ENCODE assay signal across 21 cellular contexts in genomic region chr17:14268264-14268663, GRCh38. TPM values are rescaled to one million over a fixed set of nuclear protein-coding genes. Genes with fewer than 3 reads are reported as not detected.
DNase-seq lines count a peak whose midpoint lies in the region; ATAC-seq and TF ChIP-seq lines count a peak whose summit lies in the region.
"Had no signal": no experiment of that assay in that cellular context is flagged by ENCODE, and none has a peak within 500 bp of the region (broad histone marks: within the 10 kb centered on the region; RNA-seq: fewer than 3 reads in every experiment).

No MANE protein-coding gene starts in this region.

- CTCF ChIA-PET in activated CD8-positive, alpha-beta T cell treated with anti-CD3 and anti-CD28 coated beads for 36 hours (lab: Charles Lee): no interaction called here
- CTCF ChIA-PET in activated CD8-positive, alpha-beta T cell treated with anti-CD3 and anti-CD28 coated beads, Interleukin-2, amount 10 ng/mL, durations not matched to agents 7 days and 5 days (lab: Charles Lee): no interaction called here

- DNase-seq in activated CD8-positive, alpha-beta T cell treated with anti-CD3 and anti-CD28 coated beads for 36 hours: peak; percentile 17
- DNase-seq in activated CD8-positive, alpha-beta T cell treated with anti-CD3 and anti-CD28 coated beads, Interleukin-2, amount 10 ng/mL, durations not matched to agents 7 days and 5 days: no peak
- DNase-seq in Jurkat, Clone E6-1 (ENCODE audit: low read depth, low spot score): peak; percentile 14
- DNase-seq in right lobe of liver (no peak), kidney glomerular epithelial cell (lab: John Stamatoyannopoulos, UW) (no peak), UCSD-AML1 (lab: John Stamatoyannopoulos, UW; ENCODE audit: unreplicated experiment) (no peak), NCI-H1417 (lab: John Stamatoyannopoulos, UW) (no peak)
- DNase-seq: adrenal gland; CD4-positive, alpha-beta memory T cell; dermis blood vessel endothelial cell; foreskin melanocyte; IMR-90; left ventricle myocardium superior; mucosa of descending colon; NCI-H1048; NCI-H2107; NCI-H524 treated with DMSO at 0.1 percent for 48 hours had no signal

- no peaks in the 10 kb centered on the region for H3K36me3 ChIP-seq in right lobe of liver
- H3K36me3 ChIP-seq: adrenal gland, neural progenitor cell, SJSA1 had no signal

- H3K4me1 ChIP-seq in right lobe of liver: no peaks in the 10 kb centered on the region
- H3K4me1 ChIP-seq: adrenal gland, neural progenitor cell, SJSA1 had no signal

- intact Hi-C loops in activated CD8-positive, alpha-beta T cell treated with anti-CD3 and anti-CD28 coated beads for 36 hours (cut with micrococcal nuclease): no loop called here
- intact Hi-C loops in right lobe of liver (cut with DNase I): no loop called here

- no peak for TF ChIP-seq CTCF in activated CD8-positive, alpha-beta T cell treated with anti-CD3 and anti-CD28 coated beads for 36 hours (IDR thresholded peaks at IDR 0.05)
- TF ChIP-seq CTCF in right lobe of liver (IDR thresholded peaks at IDR 0.05): peak; percentile 11 to 22 (median 16)

- no peak for ATAC-seq in activated CD8-positive, alpha-beta T cell treated with anti-CD3 and anti-CD28 coated beads for 36 hours
- no peak for ATAC-seq in activated CD8-positive, alpha-beta T cell treated with anti-CD3 and anti-CD28 coated beads, Interleukin-2, amount 10 ng/mL, durations not matched to agents 7 days and 5 days
- peak; percentile 23 for ATAC-seq in activated T-helper 17 cell treated with anti-CD3 and anti-CD28 coated beads, Interleukin-2, amount 50 U/mL, for 72 hours (replicated peaks)
- ATAC-seq in right lobe of liver: peak; percentile 35 to 63 (median 47)
- ATAC-seq: left ventricle myocardium superior, mucosa of descending colon had no signal

- TF ChIP-seq POLR2A in right lobe of liver (IDR thresholded peaks at IDR 0.05): no peak

- H3K27me3 ChIP-seq in right lobe of liver: no peaks in the 10 kb centered on the region
- H3K27me3 ChIP-seq: adrenal gland, neural progenitor cell, SJSA1 had no signal

- H3K27ac ChIP-seq in right lobe of liver: no peak overlapping the region
- H3K27ac ChIP-seq: adrenal gland, neural progenitor cell, SJSA1 had no signal

- no peaks in the 10 kb centered on the region for H3K27me3 Mint-ChIP-seq in activated CD8-positive, alpha-beta T cell treated with anti-CD3 and anti-CD28 coated beads for 36 hours
- peaks cover 2% of the 10 kb centered on the region for H3K27me3 Mint-ChIP-seq in activated CD8-positive, alpha-beta T cell treated with anti-CD3 and anti-CD28 coated beads, Interleukin-2, amount 10 ng/mL, durations not matched to agents 7 days and 5 days (ENCODE audit: low read depth)
- no peaks in the 10 kb centered on the region for H3K27me3 Mint-ChIP-seq in activated T-helper 17 cell treated with anti-CD3 and anti-CD28 coated beads, Interleukin-2, amount 50 U/mL, for 72 hours
- H3K27me3 Mint-ChIP-seq: CD4-positive, alpha-beta memory T cell had no signal

- POLR2A ChIA-PET in activated CD8-positive, alpha-beta T cell treated with anti-CD3 and anti-CD28 coated beads for 36 hours (lab: Charles Lee): no interaction called here
- POLR2A ChIA-PET in activated CD8-positive, alpha-beta T cell treated with anti-CD3 and anti-CD28 coated beads, Interleukin-2, amount 10 ng/mL, durations not matched to agents 7 days and 5 days (lab: Charles Lee): no interaction called here

- H3K9me3 ChIP-seq in right lobe of liver: no peaks in the 10 kb centered on the region
- H3K9me3 ChIP-seq: adrenal gland, mucosa of descending colon, SJSA1 had no signal

- H3K4me1 Mint-ChIP-seq in activated CD8-positive, alpha-beta T cell treated with anti-CD3 and anti-CD28 coated beads for 36 hours (ENCODE audit: low read depth): no peaks in the 10 kb centered on the region
- H3K4me1 Mint-ChIP-seq in activated CD8-positive, alpha-beta T cell treated with anti-CD3 and anti-CD28 coated beads, Interleukin-2, amount 10 ng/mL, durations not matched to agents 7 days and 5 days (ENCODE audit: low read depth): no peaks in the 10 kb centered on the region
- no peaks in the 10 kb centered on the region for H3K4me1 Mint-ChIP-seq in activated T-helper 17 cell treated with anti-CD3 and anti-CD28 coated beads, Interleukin-2, amount 50 U/mL, for 72 hours

- peaks cover 4% of the 10 kb centered on the region for H3K9me3 Mint-ChIP-seq in activated CD8-positive, alpha-beta T cell treated with anti-CD3 and anti-CD28 coated beads for 36 hours
- H3K9me3 Mint-ChIP-seq in activated CD8-positive, alpha-beta T cell treated with anti-CD3 and anti-CD28 coated beads, Interleukin-2, amount 10 ng/mL, durations not matched to agents 7 days and 5 days (ENCODE audit: insufficient read depth): peaks cover 5% of the 10 kb centered on the region
- H3K9me3 Mint-ChIP-seq in activated T-helper 17 cell treated with anti-CD3 and anti-CD28 coated beads, Interleukin-2, amount 50 U/mL, for 72 hours: no peaks in the 10 kb centered on the region
- H3K9me3 Mint-ChIP-seq: neural progenitor cell had no signal

- H3K4me3 Mint-ChIP-seq in activated CD8-positive, alpha-beta T cell treated with anti-CD3 and anti-CD28 coated beads for 36 hours: no peak overlapping the region
- no peak overlapping the region for H3K4me3 Mint-ChIP-seq in activated CD8-positive, alpha-beta T cell treated with anti-CD3 and anti-CD28 coated beads, Interleukin-2, amount 10 ng/mL, durations not matched to agents 7 days and 5 days
- H3K4me3 Mint-ChIP-seq in activated T-helper 17 cell treated with anti-CD3 and anti-CD28 coated beads, Interleukin-2, amount 50 U/mL, for 72 hours: no peak overlapping the region
- H3K4me3 Mint-ChIP-seq: CD4-positive, alpha-beta memory T cell; neural progenitor cell had no signal

- no peaks in the 10 kb centered on the region for H3K36me3 Mint-ChIP-seq in activated CD8-positive, alpha-beta T cell treated with anti-CD3 and anti-CD28 coated beads for 36 hours (ENCODE audit: low read depth)
- H3K36me3 Mint-ChIP-seq in activated CD8-positive, alpha-beta T cell treated with anti-CD3 and anti-CD28 coated beads, Interleukin-2, amount 10 ng/mL, durations not matched to agents 7 days and 5 days (ENCODE audit: low read depth): no peaks in the 10 kb centered on the region
- no peaks in the 10 kb centered on the region for H3K36me3 Mint-ChIP-seq in activated T-helper 17 cell treated with anti-CD3 and anti-CD28 coated beads, Interleukin-2, amount 50 U/mL, for 72 hours (ENCODE audit: low read depth)
- H3K36me3 Mint-ChIP-seq: CD4-positive, alpha-beta memory T cell; neural progenitor cell had no signal

- no peak overlapping the region for H3K27ac Mint-ChIP-seq in activated CD8-positive, alpha-beta T cell treated with anti-CD3 and anti-CD28 coated beads for 36 hours
- H3K27ac Mint-ChIP-seq in activated CD8-positive, alpha-beta T cell treated with anti-CD3 and anti-CD28 coated beads, Interleukin-2, amount 10 ng/mL, durations not matched to agents 7 days and 5 days: no peak overlapping the region
- H3K27ac Mint-ChIP-seq in activated T-helper 17 cell treated with anti-CD3 and anti-CD28 coated beads, Interleukin-2, amount 50 U/mL, for 72 hours: no peak overlapping the region
- H3K27ac Mint-ChIP-seq: neural progenitor cell had no signal

- H3K4me3 ChIP-seq in Jurkat, Clone E6-1 (ENCODE audit: low read length): no peak overlapping the region
- H3K4me3 ChIP-seq in right lobe of liver: no peak overlapping the region
- H3K4me3 ChIP-seq: adrenal gland, mucosa of descending colon, neural progenitor cell, SJSA1 had no signal

- WGBS in right lobe of liver (ENCODE audit: insufficient coverage, low coverage, low lambda C conversion rate, missing lambda C conversion rate): 44% methylated on average over 1 of the region's 2 CpGs

RNA-seq across cellular contexts. Expression of gene CDRT15, which starts 31.6 kb away (rescaled TPM):
- not detected for total RNA-seq in activated CD8-positive, alpha-beta T cell treated with anti-CD3 and anti-CD28 coated beads for 36 hours
- not detected for total RNA-seq in activated CD8-positive, alpha-beta T cell treated with anti-CD3 and anti-CD28 coated beads, Interleukin-2, amount 10 ng/mL, durations not matched to agents 7 days and 5 days
- not detected for polyA plus RNA-seq in Jurkat, Clone E6-1 (2012; ENCODE audit: insufficient read depth, insufficient read length)
- total RNA-seq in activated T-helper 17 cell treated with anti-CD3 and anti-CD28 coated beads, Interleukin-2, amount 50 U/mL, for 72 hours: not detected
- not detected for total RNA-seq in right lobe of liver
- total RNA-seq: adrenal gland; bronchial epithelial cell; CD4-positive, alpha-beta memory T cell; dermis blood vessel endothelial cell; IMR-90; left ventricle myocardium superior; mucosa of descending colon; SJSA1 had no signal
- polyA plus RNA-seq: adrenal gland; CD4-positive, alpha-beta memory T cell; IMR-90 had no signal

RNA-seq across cellular contexts. Expression of gene HS3ST3B1, which starts 32.6 kb away (rescaled TPM):
- total RNA-seq in activated CD8-positive, alpha-beta T cell treated with anti-CD3 and anti-CD28 coated beads for 36 hours: 1 to 10 TPM; 4.9 to 5.1 TPM
- total RNA-seq in activated CD8-positive, alpha-beta T cell treated with anti-CD3 and anti-CD28 coated beads, Interleukin-2, amount 10 ng/mL, durations not matched to agents 7 days and 5 days: 10 to 100 TPM in 1 of 2 experiments, 1 to 10 TPM in 1; 9.9 to 10.3 TPM
- not detected for polyA plus RNA-seq in Jurkat, Clone E6-1 (2012; ENCODE audit: insufficient read depth, insufficient read length)
- 10 to 100 TPM; 10.7 to 14.5 TPM for total RNA-seq in activated T-helper 17 cell treated with anti-CD3 and anti-CD28 coated beads, Interleukin-2, amount 50 U/mL, for 72 hours
- total RNA-seq in right lobe of liver: 10 to 100 TPM; 22.5 to 36.6 (median 28.2) TPM

Comparison
In these comparisons a context has a peak if more than half of its experiments do, and no peak if none do; other contexts are left out.
1. DNase-seq: peak in activated CD8-positive, alpha-beta T cell treated with anti-CD3 and anti-CD28 coated beads for 36 hours (single experiment) and Jurkat, Clone E6-1 (single experiment); none in activated CD8-positive, alpha-beta T cell treated with anti-CD3 and anti-CD28 coated beads, Interleukin-2, amount 10 ng/mL, durations not matched to agents 7 days and 5 days (single experiment), right lobe of liver (0 of 3), kidney glomerular epithelial cell (single experiment), UCSD-AML1 (single experiment) and NCI-H1417 (0 of 3).
2. ATAC-seq: peak in activated T-helper 17 cell treated with anti-CD3 and anti-CD28 coated beads, Interleukin-2, amount 50 U/mL, for 72 hours (single experiment) and right lobe of liver (4 of 4); none in activated CD8-positive, alpha-beta T cell treated with anti-CD3 and anti-CD28 coated beads for 36 hours (single experiment) and activated CD8-positive, alpha-beta T cell treated with anti-CD3 and anti-CD28 coated beads, Interleukin-2, amount 10 ng/mL, durations not matched to agents 7 days and 5 days (single experiment).